Comparison of ENCODE assay signal across 16 cellular contexts in the genomic region with DNA sequence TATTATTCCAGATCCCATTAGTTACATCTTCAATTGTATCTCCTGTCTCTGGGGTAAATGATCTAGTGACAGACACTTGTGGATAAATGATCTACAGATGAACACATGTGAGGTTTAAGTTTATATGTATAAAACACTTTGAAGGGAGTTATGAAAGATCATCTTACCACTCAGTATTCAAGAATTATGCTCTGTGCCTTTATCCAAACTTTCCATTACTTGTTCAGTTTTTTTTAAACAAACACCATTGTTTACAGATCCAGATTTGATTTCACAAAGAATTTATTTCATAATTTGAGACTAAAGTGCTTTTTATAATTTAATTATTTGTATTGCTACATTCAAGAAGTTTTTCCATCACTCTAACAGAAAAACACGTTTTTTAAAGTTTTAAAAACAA.
DNase-seq lines count a peak whose midpoint lies in the region; ATAC-seq, FAIRE-seq and TF ChIP-seq lines count a peak whose summit lies in the region.
"Had no signal": no experiment of that assay in that cellular context is flagged by ENCODE, and none has a peak within 500 bp of the region (broad histone marks: within the 10 kb centered on the region; RNA-seq: fewer than 3 reads in every experiment).

No MANE protein-coding gene starts in this region.

- TF ChIP-seq EP300 in A549 (IDR thresholded peaks at IDR 0.05) = no peak

- intact Hi-C loops in sciatic nerve (cut with DNase I) = no loop called here

- no peak for TF ChIP-seq POLR2A in A549 (IDR thresholded peaks at IDR 0.05; ENCODE audit: low read length)

- no peak for TF ChIP-seq CTCF in A549 (IDR thresholded peaks at IDR 0.05)

- peaks cover 10% of the 10 kb centered on the region for H3K4me1 ChIP-seq in A549
- H3K4me1 ChIP-seq: HAP-1 had no signal

- peak overlapping the region; percentile 43; the same call in 2 of the 3 replicates for H3K4me2 ChIP-seq in A549

- POLR2A ChIA-PET in A549 (lab: Yijun Ruan, JAX) = no interaction called here

- no peak for ATAC-seq in A549
- peak; percentile 9 for ATAC-seq in HG02759 (IDR thresholded peaks at IDR 0.05; ENCODE audit: unreplicated experiment)
- ATAC-seq in sciatic nerve = peak; percentile 78
- ATAC-seq in HG02885 (IDR thresholded peaks at IDR 0.05; ENCODE audit: poor library complexity, unreplicated experiment) = no peak
- ATAC-seq in HG03442 (IDR thresholded peaks at IDR 0.05; ENCODE audit: unreplicated experiment) = no peak
- ATAC-seq: CD8-positive, alpha-beta T cell had no signal

- H3K9me3 ChIP-seq in A549 = no peaks in the 10 kb centered on the region

- WGBS in A549 (ENCODE audit: missing lambda C conversion rate) = 2% methylated on average over 1 of the region's 1 CpG

- CTCF ChIA-PET in A549 (lab: Yijun Ruan, JAX) = no interaction called here

- FAIRE-seq in A549 (lab: Jason Lieb, UNC) = no peak
- peak; percentile 57 for FAIRE-seq in endometrium (lab: Jason Lieb, UNC)
- FAIRE-seq: D721Med, GM19239, H1 had no signal

- H3K4me3 ChIP-seq in A549 = no peak overlapping the region
- H3K4me3 ChIP-seq: HAP-1 had no signal

- DNase-seq in A549 (ENCODE audit: low read depth in 1 of 2, low spot score in 1 of 2) = no peak
- DNase-seq in sciatic nerve (ENCODE audit: low spot score) = no peak
- no peak for DNase-seq in activated CD4-positive, alpha-beta T cell treated with anti-CD3 and anti-CD28 coated beads for 4 hours
- DNase-seq: CD8-positive, alpha-beta T cell; COR-L47; DMS153; GF-D8; KG1 had no signal

- H3K27ac ChIP-seq in A549 = no peak overlapping the region

- TF ChIP-seq RAD21 in A549 (conservative IDR thresholded peaks at IDR 0.05 in 1 of 2, IDR thresholded peaks at IDR 0.05 in 1 of 2) = no peak

TF ChIP-seq in A549, 52 proteins besides CTCF, POLR2A, EP300 and RAD21:
- no peak for TF ChIP-seq ZNF302 (CRISPR knock-in tag; IDR thresholded peaks at IDR 0.05)
TF ChIP-seq in A549: peak in this region for 0.

Comparison
In these comparisons a context has a peak if more than half of its experiments do, and no peak if none do; other contexts are left out.
1. ATAC-seq: peak in HG02759 (single experiment) and sciatic nerve (single experiment); none in A549 (0 of 2), HG02885 (single experiment) and HG03442 (single experiment).